8 cellular contexts compared by ENCODE assay signal in genomic region chr16:57519796-57520360, GRCh38. TPM values are rescaled to one million over a fixed set of nuclear protein-coding genes. Genes with fewer than 3 reads are reported as not detected.
A peak's percentile ranks its signal among the peaks of the same experiment; 100 is the strongest.
DNase-seq lines count a peak whose midpoint lies in the region; ATAC-seq and TF ChIP-seq lines count a peak whose summit lies in the region.

No MANE protein-coding gene starts in this region.

- no peak overlapping the region for H3K27ac ChIP-seq in SJSA1

- peak; percentile 100 for TF ChIP-seq CTCF in GM12864 (IDR thresholded peaks at IDR 0.05; ENCODE audit: low read depth, low read length, missing control alignments)

- peak; percentile 99 for DNase-seq in 8988T
- DNase-seq in GM12864 (ENCODE audit: low read depth), result no peak
- DNase-seq in SJSA1 (ENCODE audit: low read depth in 1 of 2, low spot score in 2 of 2), result peak; percentile 40 to 77
- DNase-seq in activated naive CD4-positive, alpha-beta T cell (lab: John Stamatoyannopoulos, UW), result peak; percentile 45 to 83 (median 70)
- DNase-seq in glomerular endothelial cell (ENCODE audit: extremely low read depth, low read depth, low spot score), result peak; percentile 33
- DNase-seq in posterior cingulate gyrus, result peak; percentile 67 to 97 (median 85)
- DNase-seq in ureter (ENCODE audit: low spot score), result peak; percentile 75

- no peaks in the 10 kb centered on the region for H3K27me3 ChIP-seq in SJSA1 (replicated peaks)

- ATAC-seq in HG03432 (IDR thresholded peaks at IDR 0.05; ENCODE audit: unreplicated experiment), result peak; percentile 66

- peaks cover 4% of the 10 kb centered on the region; the same call in 1 of the 2 replicates for H3K36me3 ChIP-seq in SJSA1

- H3K9me3 ChIP-seq in SJSA1 (replicated peaks), result no peaks in the 10 kb centered on the region

- H3K4me3 ChIP-seq in GM12864 (ENCODE audit: low read depth, low read length), result no peak overlapping the region
- no peak overlapping the region for H3K4me3 ChIP-seq in SJSA1

- no peaks in the 10 kb centered on the region for H3K4me1 ChIP-seq in SJSA1 (replicated peaks)

- intact Hi-C loops in posterior cingulate gyrus (cut with DNase I), result loop anchor here (2.0 kb wide), 2 partner anchors 101 to 219 kb away; no protein-coding TSS in a partner anchor

RNA-seq across cellular contexts. Expression of gene CCDC102A, which starts 16.5 kb away (rescaled TPM):
- total RNA-seq in SJSA1 (2014; rRNA removed; shearing (Covaris generic)), result 13.4 and 24.5 TPM in 2 replicates
- 22.6 and 25.1 TPM in 2 replicates for total RNA-seq in glomerular endothelial cell
- total RNA-seq in ureter, result 4.6 TPM

RNA-seq across cellular contexts. Expression of gene ADGRG5, which starts 22.6 kb away (rescaled TPM):
- total RNA-seq in SJSA1 (2014; rRNA removed; shearing (Covaris generic)), result not detected in 2 replicates
- total RNA-seq in glomerular endothelial cell, result not detected in 2 replicates
- 0.75 TPM for total RNA-seq in ureter

RNA-seq across cellular contexts. Expression of gene DOK4, which starts 33.6 kb away (rescaled TPM):
- 5.6 and 5.7 TPM in 2 replicates for total RNA-seq in SJSA1 (2014; rRNA removed; shearing (Covaris generic))
- 12.7 and 19.3 TPM in 2 replicates for total RNA-seq in glomerular endothelial cell
- total RNA-seq in ureter, result 12.5 TPM

RNA-seq across cellular contexts. Expression of gene POLR2C, which starts 57.4 kb away (rescaled TPM):
- 129 and 200 TPM in 2 replicates for total RNA-seq in SJSA1 (2014; rRNA removed; shearing (Covaris generic))
- 87.5 and 99.6 TPM in 2 replicates for total RNA-seq in glomerular endothelial cell
- total RNA-seq in ureter, result 57.3 TPM
